Comparison of ENCODE assay signal across 1 cellular context in genomic region chr5:50867140-50867539, GRCh38.
TF ChIP-seq lines count a peak whose summit lies in the region.

No MANE protein-coding gene starts in this region.

TF ChIP-seq in GM23338, 12 proteins besides CTCF, POLR2A, EP300 and RAD21 (continued from another document):
- TF ChIP-seq REST (IDR thresholded peaks at IDR 0.05; ENCODE audit: unreplicated experiment) (no peak), EZH2 (IDR thresholded peaks at IDR 0.05; ENCODE audit: low read depth, unreplicated experiment) (no peak)
